In the genomic region with DNA sequence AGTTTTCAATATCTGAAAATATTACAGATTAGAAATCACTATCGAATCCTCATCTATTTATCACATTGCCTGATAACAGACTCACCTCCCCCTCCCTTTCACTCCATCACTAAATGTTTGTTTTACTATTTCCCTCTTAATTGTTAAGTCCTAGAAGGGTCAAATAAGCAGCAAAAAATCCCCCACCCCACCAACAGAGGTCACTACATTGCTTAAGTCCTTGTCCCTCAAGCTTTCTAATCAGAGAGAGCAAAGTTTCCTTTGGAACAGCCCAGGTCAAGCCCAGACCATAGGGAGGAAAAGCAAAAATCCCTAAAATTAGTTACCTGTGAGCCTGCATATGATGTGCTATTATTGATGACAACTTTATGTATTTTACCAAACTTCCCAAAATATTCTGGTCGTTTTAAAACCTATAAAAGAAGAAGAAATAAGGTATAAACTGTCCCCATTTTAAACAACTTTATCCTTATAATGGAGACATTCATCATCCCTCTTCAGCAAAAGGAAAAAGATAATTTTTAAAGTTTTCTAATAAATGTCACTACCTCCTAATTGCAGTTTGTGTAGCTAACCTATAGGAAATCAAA, we compare ENCODE assay signal across 8 cellular contexts.
DNase-seq lines count a peak whose midpoint lies in the region; ATAC-seq, FAIRE-seq and TF ChIP-seq lines count a peak whose summit lies in the region.

No MANE protein-coding gene starts in this region.

- H3K4me3 Mint-ChIP-seq in CD8-positive, alpha-beta T cell = no peak overlapping the region
- no peak overlapping the region for H3K4me3 Mint-ChIP-seq in activated naive CD8-positive, alpha-beta T cell treated with anti-CD3 and anti-CD28 coated beads for 36 hours

- no peak overlapping the region for H3K27ac Mint-ChIP-seq in CD8-positive, alpha-beta T cell
- H3K27ac Mint-ChIP-seq in activated naive CD8-positive, alpha-beta T cell treated with anti-CD3 and anti-CD28 coated beads for 36 hours = no peak overlapping the region

- H3K4me1 ChIP-seq in CD8-positive, alpha-beta T cell (ENCODE audit: insufficient read depth, low read length) = no peaks in the 10 kb centered on the region

- in situ Hi-C loops in GM13977 (cut with MboI; ENCODE audit: low pct_unique_long_range_greater_than_20kb, low sequenced_read_pairs, unreplicated experiment) = no loop called here

- no peak overlapping the region for H3K27ac ChIP-seq in CD8-positive, alpha-beta T cell (ENCODE audit: low read depth, low read length)

- no peak overlapping the region for H3K4me3 ChIP-seq in CD8-positive, alpha-beta T cell (ENCODE audit: low read depth, low read length)
- H3K4me3 ChIP-seq in kidney epithelial cell (ENCODE audit: low read depth, low read length) = no peak overlapping the region

- FAIRE-seq in urothelium cell line (lab: Jason Lieb, UNC) = no peak

- no peak for ATAC-seq in CD8-positive, alpha-beta T cell

- H3K9me3 ChIP-seq in CD8-positive, alpha-beta T cell (ENCODE audit: low read length) = no peaks in the 10 kb centered on the region

- H3K9me3 Mint-ChIP-seq in CD8-positive, alpha-beta T cell = no peaks in the 10 kb centered on the region
- H3K9me3 Mint-ChIP-seq in activated naive CD8-positive, alpha-beta T cell treated with anti-CD3 and anti-CD28 coated beads for 36 hours = no peaks in the 10 kb centered on the region

- H3K36me3 Mint-ChIP-seq in CD8-positive, alpha-beta T cell = peaks cover 58% of the 10 kb centered on the region
- peaks cover 6% of the 10 kb centered on the region for H3K36me3 Mint-ChIP-seq in activated naive CD8-positive, alpha-beta T cell treated with anti-CD3 and anti-CD28 coated beads for 36 hours

- intact Hi-C loops in CD8-positive, alpha-beta T cell (cut with DNase I, micrococcal nuclease) = no loop called here

- H3K27me3 Mint-ChIP-seq in CD8-positive, alpha-beta T cell (ENCODE audit: low read depth) = no peaks in the 10 kb centered on the region
- H3K27me3 Mint-ChIP-seq in activated naive CD8-positive, alpha-beta T cell treated with anti-CD3 and anti-CD28 coated beads for 36 hours = no peaks in the 10 kb centered on the region

- peak in 1 of 7 experiments; percentile 12 for DNase-seq in CD8-positive, alpha-beta T cell
- DNase-seq in GM13977 (ENCODE audit: low spot score) (no peak), NCI-H226 (peak; percentile 2), kidney epithelial cell (ENCODE audit: low read depth) (peak; percentile 38), urothelium cell line (ENCODE audit: low spot score) (peak; percentile 6), ecto neural progenitor cell (ENCODE audit: low spot score) (no peak), NK-92 (lab: John Stamatoyannopoulos, UW; ENCODE audit: unreplicated experiment) (no peak)
- peak; percentile 7 for DNase-seq in activated naive CD8-positive, alpha-beta T cell treated with anti-CD3 and anti-CD28 coated beads for 36 hours

- no peaks in the 10 kb centered on the region for H3K36me3 ChIP-seq in CD8-positive, alpha-beta T cell (ENCODE audit: insufficient read depth, low read length)
- no peaks in the 10 kb centered on the region for H3K36me3 ChIP-seq in kidney epithelial cell (ENCODE audit: control insufficient read depth, insufficient read depth, low read length)

- CTCF ChIA-PET in CD8-positive, alpha-beta T cell (lab: Charles Lee) = interaction anchor here (1.2 kb wide), 1 partner anchor 230 kb away, joined by 3 read pairs; no protein-coding TSS in a partner anchor

- H3K27me3 ChIP-seq in CD8-positive, alpha-beta T cell (ENCODE audit: insufficient read depth, low read length) = no peaks in the 10 kb centered on the region
- H3K27me3 ChIP-seq in kidney epithelial cell (ENCODE audit: control insufficient read depth, insufficient read depth, low read length) = no peaks in the 10 kb centered on the region

- POLR2A ChIA-PET in CD8-positive, alpha-beta T cell (lab: Charles Lee) = no interaction called here

- H3K4me1 Mint-ChIP-seq in CD8-positive, alpha-beta T cell (ENCODE audit: low read depth) = peaks cover 9% of the 10 kb centered on the region
- peaks cover 3% of the 10 kb centered on the region for H3K4me1 Mint-ChIP-seq in activated naive CD8-positive, alpha-beta T cell treated with anti-CD3 and anti-CD28 coated beads for 36 hours

- TF ChIP-seq CTCF in CD8-positive, alpha-beta T cell (IDR thresholded peaks at IDR 0.05) = peak; percentile 36
- TF ChIP-seq CTCF in GM13977 (IDR thresholded peaks at IDR 0.05; ENCODE audit: extremely low read depth, insufficient read depth, missing control alignments) (peak; percentile 47), kidney epithelial cell (IDR thresholded peaks at IDR 0.05; ENCODE audit: insufficient read depth, low read length, poor library complexity, severe bottlenecking) (peak; percentile 65)

Comparison
In these comparisons a context has a peak if more than half of its experiments do, and no peak if none do; other contexts are left out.
1. DNase-seq: peak in NCI-H226 (single experiment), activated naive CD8-positive, alpha-beta T cell treated with anti-CD3 and anti-CD28 coated beads for 36 hours (single experiment), kidney epithelial cell (single experiment) and urothelium cell line (single experiment); none in GM13977 (single experiment), ecto neural progenitor cell (single experiment) and NK-92 (single experiment).
2. Peak in every context shown above with its lines, with median percentiles within 50 percentile points of each other: CTCF ChIP-seq.